ENCODE assay signal across 8 cellular contexts in the genomic region with DNA sequence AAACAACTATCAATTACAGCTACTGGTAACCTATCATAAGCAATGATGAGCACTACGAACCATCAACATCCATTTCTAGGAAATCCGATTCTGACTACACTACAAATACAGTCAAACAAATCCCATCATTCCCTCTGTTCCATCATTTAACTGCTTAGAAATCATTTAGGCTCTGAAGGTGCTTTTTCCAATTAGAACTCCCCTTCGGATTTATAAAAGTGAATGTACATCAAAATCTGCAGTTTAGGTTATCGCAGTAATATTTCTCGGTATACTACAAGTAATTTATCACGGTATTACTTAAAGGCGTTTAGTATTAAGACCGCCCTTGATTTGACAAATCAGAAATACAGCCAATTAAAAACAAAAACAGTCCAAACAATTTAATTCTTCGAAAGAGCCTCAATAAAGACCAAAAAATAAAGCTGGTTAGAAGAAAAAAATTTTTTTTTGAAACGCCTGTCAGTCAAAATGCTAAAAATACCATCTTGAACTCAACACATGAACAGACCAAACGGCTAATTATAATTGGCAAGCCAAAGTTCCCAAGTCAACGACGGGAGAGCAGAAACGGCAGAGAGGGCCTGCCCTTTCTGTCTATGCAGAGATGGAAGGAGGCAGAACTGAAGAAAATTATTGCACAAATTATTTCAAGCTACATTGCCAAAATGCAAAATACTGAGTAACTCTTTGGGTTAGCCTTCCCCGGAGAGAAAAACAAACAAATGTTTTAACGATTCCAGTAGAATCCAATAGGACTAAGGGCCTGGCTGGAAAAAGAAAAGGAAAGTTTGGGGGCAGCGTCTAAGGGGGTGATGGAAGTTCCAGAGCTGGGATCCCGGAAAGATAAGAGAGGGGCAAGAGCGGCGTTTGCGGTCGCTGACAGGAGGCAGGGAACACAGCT. TPM values are rescaled to one million over a fixed set of nuclear protein-coding genes. Genes with fewer than 3 reads are reported as not detected.
A peak's percentile ranks its signal among the peaks of the same experiment; 100 is the strongest.
DNase-seq lines count a peak whose midpoint lies in the region; ATAC-seq, FAIRE-seq and TF ChIP-seq lines count a peak whose summit lies in the region.

No MANE protein-coding gene starts in this region.

- TF ChIP-seq POLR2A in HepG2 (IDR thresholded peaks at IDR 0.05; ENCODE audit: insufficient read depth in 1 of 2, low read depth in 2 of 2, low read length in 2 of 2) (no peak), testis (IDR thresholded peaks at IDR 0.05) (no peak)

- H4K20me1 ChIP-seq in HepG2 (ENCODE audit: insufficient read depth, low read length): peaks cover 28% of the 10 kb centered on the region

- no peaks in the 10 kb centered on the region for H3K9me3 Mint-ChIP-seq in CD4-positive, alpha-beta memory T cell

- peak overlapping the region; percentile 98 to 99 (median 99) for H3K4me3 Mint-ChIP-seq in CD4-positive, alpha-beta memory T cell

- POLR2A ChIA-PET in CD4-positive, alpha-beta memory T cell (lab: Charles Lee; ENCODE audit: partially characterized antibody): interaction anchor here (0.6 to 2.8 kb wide), 12 partner anchors 16 to 848 kb away, joined by 3 to 10 read pairs (median 3); a partner anchor contains a TSS
- POLR2A ChIA-PET in HepG2 (lab: Yijun Ruan, JAX): interaction anchor here (0.7 to 1.6 kb wide), 14 partner anchors 9 to 116 kb away, joined by 3 to 11 read pairs (median 4); no protein-coding TSS in a partner anchor

- no peak for FAIRE-seq in HepG2 (lab: Jason Lieb, UNC)

- peak overlapping the region; percentile 95 for H3K9ac ChIP-seq in HepG2 (ENCODE audit: insufficient read depth, low read depth, low read length)

- no peak for DNase-seq in CD4-positive, alpha-beta memory T cell
- DNase-seq in HFF-Myc (ENCODE audit: extremely low read depth, low read depth) (no peak), OCI-M1 (lab: John Stamatoyannopoulos, UW) (peak; percentile 56), cerebellum (ENCODE audit: low spot score) (peak; percentile 29), HepG2 (ENCODE audit: low spot score) (no peak), testis (peak; percentile 42)
- DNase-seq in central memory CD4-positive, alpha-beta T cell: no peak
- no peak for DNase-seq in activated CD4-positive, alpha-beta T cell treated with anti-CD3 and anti-CD28 coated beads, Interleukin-2, amount 50 U/mL, for 1 hour

- no peak for TF ChIP-seq EP300 in HepG2 (IDR thresholded peaks at IDR 0.05; ENCODE audit: low read depth in 2 of 2, low read length in 2 of 2)
- TF ChIP-seq EP300 in HepG2 (CRISPR knock-in tag; IDR thresholded peaks at IDR 0.05; ENCODE audit: borderline replicate concordance): no peak

- CTCF ChIA-PET in CD4-positive, alpha-beta memory T cell (lab: Charles Lee; ENCODE audit: partially characterized antibody): interaction anchor here (0.6 to 1.5 kb wide), 4 partner anchors 15 to 1107 kb away, joined by 3 to 5 read pairs (median 4); no protein-coding TSS in a partner anchor
- CTCF ChIA-PET in HepG2 (lab: Yijun Ruan, JAX; ENCODE audit: low intra/inter-chr PET ratio, low total read pairs): no interaction called here

- ATAC-seq in HepG2: peak; percentile 11; the same call in 1 of the 3 replicates

- H3K27ac ChIP-seq in CD4-positive, alpha-beta memory T cell (ENCODE audit: low read depth, low read length): peak overlapping the region; percentile 72
- H3K27ac ChIP-seq in HepG2 (ENCODE audit: extremely low read length, insufficient read depth, low read length) (peak overlapping the region; percentile 97), testis (peak overlapping the region; percentile 92 to 98)

- peaks cover 55% of the 10 kb centered on the region for H3K4me1 ChIP-seq in CD4-positive, alpha-beta memory T cell (ENCODE audit: insufficient read depth, low read length)
- H3K4me1 ChIP-seq in HepG2 (ENCODE audit: insufficient read depth, low read length) (peaks cover 75% of the 10 kb centered on the region), testis (peaks cover 11% of the 10 kb centered on the region)

- no TSS peak for BruUV-seq in HepG2 (replicated peaks; lab: Mats Ljungman, UMichigan)

- peaks cover 34 to 54% (median 44%) of the 10 kb centered on the region in 4 donors for H3K4me1 Mint-ChIP-seq in CD4-positive, alpha-beta memory T cell

- H3K36me3 Mint-ChIP-seq in CD4-positive, alpha-beta memory T cell: peaks cover 0 to 11% of the 10 kb centered on the region in 2 donors

- intact Hi-C loops in CD4-positive, alpha-beta memory T cell (cut with micrococcal nuclease): loop anchor here (5.0 kb wide), 1 partner anchor 176 kb away; a partner anchor contains a TSS
- intact Hi-C loops in HepG2 (cut with micrococcal nuclease; ENCODE audit: unreplicated experiment): no loop called here
- intact Hi-C loops in testis (cut with DNase I; ENCODE audit: low total_unique reads): no loop called here

- H3K4me2 ChIP-seq in HepG2 (ENCODE audit: low read depth, low read length): peak overlapping the region; percentile 97

- no peak for TF ChIP-seq CTCF in HFF-Myc (IDR thresholded peaks at IDR 0.05; ENCODE audit: low read depth, low read length, missing control alignments)
- TF ChIP-seq CTCF in HepG2 (CRISPR knock-in tag; IDR thresholded peaks at IDR 0.05): no peak
- TF ChIP-seq CTCF in testis (IDR thresholded peaks at IDR 0.05): no peak

- H3K27ac Mint-ChIP-seq in CD4-positive, alpha-beta memory T cell: peak overlapping the region; percentile 94 to 99 (median 97)

- peaks cover 72% of the 10 kb centered on the region for H3K79me2 ChIP-seq in HepG2 (ENCODE audit: insufficient read depth, low read length)

- no peaks in the 10 kb centered on the region for H3K9me3 ChIP-seq in CD4-positive, alpha-beta memory T cell (ENCODE audit: control insufficient read depth in 1 of 2, low read length in 2 of 2)
- H3K9me3 ChIP-seq in HepG2 (ENCODE audit: low read length): no peaks in the 10 kb centered on the region
- H3K9me3 ChIP-seq in testis: no peaks in the 10 kb centered on the region

- H3K4me3 ChIP-seq in CD4-positive, alpha-beta memory T cell (ENCODE audit: low read length in 2 of 2): peak overlapping the region; percentile 21 to 51
- H3K4me3 ChIP-seq in HFF-Myc (replicated peaks; ENCODE audit: low read depth, low read length) (peak overlapping the region; percentile 51), HepG2 (replicated peaks in 1 of 3; ENCODE audit: insufficient read depth in 1 of 3, low read depth in 2 of 3, low read length in 3 of 3) (peak overlapping the region; percentile 87 to 99 (median 87)), testis (peak overlapping the region; percentile 80 to 81)

- no peaks in the 10 kb centered on the region for H3K27me3 ChIP-seq in CD4-positive, alpha-beta memory T cell (ENCODE audit: insufficient read depth, low read length)
- H3K27me3 ChIP-seq in HepG2 (ENCODE audit: control insufficient read depth in 1 of 2, insufficient read depth in 2 of 2, low read length in 2 of 2) (no peaks in the 10 kb centered on the region; a peak in 1 of 5 replicates), testis (no peaks in the 10 kb centered on the region)

- no peak overlapping the region for H2AFZ ChIP-seq in HepG2 (ENCODE audit: low read length)

- WGBS in HepG2 (ENCODE audit: low lambda C conversion rate): 1% methylated on average over 22 of the region's 22 CpGs
- WGBS in testis, 2 donors: 2 to 3% methylated on average over 22 of the region's 22 CpGs

- TF ChIP-seq RAD21 in HepG2 (CRISPR knock-in tag; IDR thresholded peaks at IDR 0.05): no peak; the same call in 1 of the 2 replicates

- H3K36me3 ChIP-seq in CD4-positive, alpha-beta memory T cell (ENCODE audit: insufficient read depth, low read length): no peaks in the 10 kb centered on the region
- H3K36me3 ChIP-seq in HepG2 (replicated peaks in 1 of 2; ENCODE audit: control insufficient read depth in 1 of 2, insufficient read depth in 2 of 2, low read length in 2 of 2): peaks cover 0 to 6% of the 10 kb centered on the region in 2 experiments; a peak in 2 of 5 replicates
- H3K36me3 ChIP-seq in testis (ENCODE audit: low read depth, missing control alignments): no peaks in the 10 kb centered on the region

- in situ Hi-C loops in HepG2 (cut with HindIII; ENCODE audit: extremely low pct_ligation_motif_present, low pct_unique_long_range_greater_than_20kb): no loop called here

- no peaks in the 10 kb centered on the region for H3K27me3 Mint-ChIP-seq in CD4-positive, alpha-beta memory T cell

TF ChIP-seq in HepG2, 621 proteins besides CTCF, POLR2A, EP300 and RAD21 (continues in another document):
- TF ChIP-seq ZBTB42 (CRISPR knock-in tag; IDR thresholded peaks at IDR 0.05) (no peak), ZNF205 (CRISPR knock-in tag; IDR thresholded peaks at IDR 0.05) (no peak), GATAD2A (CRISPR knock-in tag; IDR thresholded peaks at IDR 0.05) (peak; percentile 38; the same call in 1 of the 2 replicates)

RNA-seq across cellular contexts. Expression of a gene that starts 1.2 kb away (rescaled TPM):
- 10 to 100 TPM; 15.2 to 16.4 TPM for total RNA-seq in CD4-positive, alpha-beta memory T cell
- polyA plus RNA-seq in CD4-positive, alpha-beta memory T cell: 1 to 10 TPM; 4.0 to 9.1 TPM
- total RNA-seq in cerebellum: 31.2 TPM
- 64.7 and 75.4 TPM in 2 replicates for total RNA-seq in HepG2 (2016; rRNA removed; fragmentation: Illumina TruSeq; extraction: Trizol)
- total RNA-seq in HepG2 (2016; cell fraction: cytosol; rRNA removed; fragmentation: Illumina TruSeq; extraction: Trizol; ENCODE audit: low read depth): 23.8 and 25.8 TPM in 2 replicates
- 63.0 and 68.2 TPM in 2 replicates for total RNA-seq in HepG2 (2016; cell fraction: insoluble cytoplasmic fraction; rRNA removed; fragmentation: Illumina TruSeq; extraction: Trizol)
- total RNA-seq in HepG2 (2016; cell fraction: membrane; rRNA removed; fragmentation: Illumina TruSeq; extraction: Trizol): 73.0 and 83.1 TPM in 2 replicates
- 56.5 and 65.0 TPM in 2 replicates for total RNA-seq in HepG2 (2016; cell fraction: nucleus; rRNA removed; fragmentation: Illumina TruSeq; extraction: Trizol)
- polyA plus RNA-seq in HepG2 (2011; rRNA removed): 66.7 and 77.5 TPM in 2 replicates
- polyA plus RNA-seq in HepG2 (2011; cell fraction: cytosol; rRNA removed): 24.3 and 39.3 TPM in 2 replicates
- 45.4 and 50.4 TPM in 2 replicates for polyA plus RNA-seq in HepG2 (2011; cell fraction: nucleus; rRNA removed)
- 75.2 and 93.6 TPM in 2 replicates for polyA plus RNA-seq in HepG2 (2012)
- polyA plus RNA-seq in HepG2 (2016; cell fraction: cytosol; fragmentation: Illumina TruSeq; extraction: Trizol; ENCODE audit: low read depth): 9.0 and 9.6 TPM in 2 replicates
- 54.6 and 54.7 TPM in 2 replicates for polyA plus RNA-seq in HepG2 (2016; cell fraction: insoluble cytoplasmic fraction; fragmentation: Illumina TruSeq; extraction: Trizol; ENCODE audit: low read depth)
- 35.4 and 35.8 TPM in 2 replicates for polyA plus RNA-seq in HepG2 (2016; cell fraction: membrane; fragmentation: Illumina TruSeq; extraction: Trizol; ENCODE audit: low read depth)
- 77.5 and 83.9 TPM in 2 replicates for polyA plus RNA-seq in HepG2 (2016; cell fraction: nucleus; fragmentation: Illumina TruSeq; extraction: Trizol; ENCODE audit: insufficient read depth, low read depth)
- polyA minus RNA-seq in HepG2 (2011; rRNA and poly(A)+ RNA removed; ENCODE audit: low replicate concordance): 7.4 and 30.0 TPM in 2 replicates
- 58.1 and 59.1 TPM in 2 replicates for polyA minus RNA-seq in HepG2 (2011; cell fraction: cytosol; rRNA and poly(A)+ RNA removed)
- polyA minus RNA-seq in HepG2 (2011; cell fraction: nucleus; rRNA and poly(A)+ RNA removed): 143 and 153 TPM in 2 replicates
- total RNA-seq in testis: 10 to 100 TPM; 26.5 to 28.5 TPM
- 27.4 TPM for polyA plus RNA-seq in testis (ENCODE audit: insufficient read depth, low read depth, low replicate concordance)

Comparison
In these comparisons a context has a peak if more than half of its experiments do, and no peak if none do; other contexts are left out.
1. DNase-seq: peak in OCI-M1 (single experiment), cerebellum (single experiment) and testis (single experiment); none in CD4-positive, alpha-beta memory T cell (0 of 5), HFF-Myc (single experiment), HepG2 (single experiment), central memory CD4-positive, alpha-beta T cell (single experiment) and activated CD4-positive, alpha-beta T cell treated with anti-CD3 and anti-CD28 coated beads, Interleukin-2, amount 50 U/mL, for 1 hour (single experiment).
2. H3K4me3 ChIP-seq: peak in every context shown above with its lines; median percentile 87 in HepG2; 80 in testis; 51 in HFF-Myc; 36 in CD4-positive, alpha-beta memory T cell.
3. Peak in every context shown above with its lines, with median percentiles within 50 percentile points of each other: H3K27ac ChIP-seq.